ENCODE assay signal across 1 cellular context in genomic region chr16:20243731-20244281, GRCh38.
TF ChIP-seq lines count a peak whose summit lies in the region.

No MANE protein-coding gene starts in this region.

TF ChIP-seq in HepG2, 621 proteins besides CTCF, POLR2A, EP300 and RAD21 (continued from another document):
- TF ChIP-seq ZNF362 (CRISPR knock-in tag; IDR thresholded peaks at IDR 0.05; ENCODE audit: borderline replicate concordance) (no peak), CAMTA2 (CRISPR knock-in tag; IDR thresholded peaks at IDR 0.05; ENCODE audit: borderline replicate concordance) (no peak), ZBTB21 (CRISPR knock-in tag; IDR thresholded peaks at IDR 0.05) (no peak), MXD1 (CRISPR knock-in tag; IDR thresholded peaks at IDR 0.05) (no peak), HOXD1 (CRISPR knock-in tag; IDR thresholded peaks at IDR 0.05) (no peak), NFE2L2 (IDR thresholded peaks at IDR 0.05; ENCODE audit: low read length) (peak; percentile 79)
